25 cellular contexts compared by ENCODE assay signal in genomic region chr1:41933106-41933505, GRCh38.
"Had no signal": no experiment of that assay in that cellular context is flagged by ENCODE, and none has a peak within 500 bp of the region (broad histone marks: within the 10 kb centered on the region; RNA-seq: fewer than 3 reads in every experiment).

No MANE protein-coding gene starts in this region.

- H3K9me3 ChIP-seq: lower lobe of right lung, right atrium auricular region, right lobe of liver, tibial nerve, uterus had no signal

- FAIRE-seq: keratinocyte had no signal

- H3K36me3 ChIP-seq: lower lobe of right lung, ovary, right atrium auricular region, right lobe of liver, tibial nerve, uterus had no signal

- H3K27ac ChIP-seq: lower lobe of right lung, ovary, right atrium auricular region, right lobe of liver, tibial nerve, uterus had no signal

- H3K27me3 ChIP-seq: ovary, right atrium auricular region, right lobe of liver, tibial nerve, uterus had no signal

- ATAC-seq: left cardiac atrium; left lobe of liver; left ventricle myocardium superior; lower lobe of right lung; naive thymus-derived CD8-positive, alpha-beta T cell; right lobe of liver; stimulated activated memory B cell treated with anti-CD40 and anti-IgM and Interleukin-4, amounts not matched to agents 10 μg/mL and 1 μg/mL and 100 μg/mL, for 72 hours; stimulated activated naive CD8-positive, alpha-beta T cell treated with anti-CD3 and anti-CD28 coated beads, Interleukin-15, amount 100 ng/mL, for 72 hours had no signal

- H3K4me1 ChIP-seq: lower lobe of right lung, right atrium auricular region, tibial nerve, uterus had no signal

- H3K27me3 Mint-ChIP-seq: naive thymus-derived CD8-positive, alpha-beta T cell; stimulated activated naive CD8-positive, alpha-beta T cell treated with anti-CD3 and anti-CD28 coated beads, Interleukin-15, amount 100 ng/mL, for 72 hours had no signal

- H3K4me1 Mint-ChIP-seq: naive thymus-derived CD8-positive, alpha-beta T cell; stimulated activated memory B cell treated with anti-CD40 and anti-IgM and Interleukin-4, amounts not matched to agents 10 μg/mL and 1 μg/mL and 100 μg/mL, for 72 hours had no signal

- H3K36me3 Mint-ChIP-seq: stimulated activated memory B cell treated with anti-CD40 and anti-IgM and Interleukin-4, amounts not matched to agents 10 μg/mL and 1 μg/mL and 100 μg/mL, for 72 hours; type B pancreatic cell had no signal

- H3K4me3 ChIP-seq: lower lobe of right lung, ovary, right atrium auricular region, right lobe of liver, tibial nerve, uterus had no signal

- DNase-seq: hippocampal formation; kidney glomerular epithelial cell; left cardiac atrium; left ventricle myocardium superior; lower lobe of right lung; mammary epithelial cell; mesenchymal stem cell; naive thymus-derived CD8-positive, alpha-beta T cell; ovary; right lobe of liver; stimulated activated CD4-positive, alpha-beta T cell treated with anti-CD3 and anti-CD28 coated beads, Interleukin-12 subunit alpha, Interleukin-12 subunit beta, amount 100 ng/mL, for 4 hours; stimulated activated CD4-positive, alpha-beta T cell treated with anti-CD3 and anti-CD28 coated beads, Interleukin-15, amount 100 ng/mL, for 24 hours; stimulated activated CD4-positive, alpha-beta T cell treated with anti-CD3 and anti-CD28 coated beads, Interleukin-2, amount 100 ng/mL, for 24 hours; stimulated activated CD4-positive, alpha-beta T cell treated with anti-CD3 and anti-CD28 coated beads, Interleukin-4, amount 100 ng/mL, for 1 hour; stimulated activated naive CD4-positive, alpha-beta T cell treated with Interleukin-2 at 50 U/mL for 16 hours; stimulated activated naive CD8-positive, alpha-beta T cell treated with anti-CD3 and anti-CD28 coated beads, Interleukin-15, amount 100 ng/mL, for 72 hours; substantia nigra; uterus had no signal

- H3K27ac Mint-ChIP-seq: naive thymus-derived CD8-positive, alpha-beta T cell; progenitor cell of endocrine pancreas; stimulated activated memory B cell treated with anti-CD40 and anti-IgM and Interleukin-4, amounts not matched to agents 10 μg/mL and 1 μg/mL and 100 μg/mL, for 72 hours; type B pancreatic cell had no signal

- H3K4me3 Mint-ChIP-seq: naive thymus-derived CD8-positive, alpha-beta T cell; stimulated activated memory B cell treated with anti-CD40 and anti-IgM and Interleukin-4, amounts not matched to agents 10 μg/mL and 1 μg/mL and 100 μg/mL, for 72 hours; stimulated activated naive CD8-positive, alpha-beta T cell treated with anti-CD3 and anti-CD28 coated beads, Interleukin-15, amount 100 ng/mL, for 72 hours; type B pancreatic cell had no signal
